In genomic region chr17:45315583-45316270, GRCh38 we compare ENCODE assay signal across 9 cellular contexts. TPM values are rescaled to one million over a fixed set of nuclear protein-coding genes. Genes with fewer than 3 reads are reported as not detected.
DNase-seq lines count a peak whose midpoint lies in the region; ATAC-seq and TF ChIP-seq lines count a peak whose summit lies in the region.
"Had no signal": no experiment of that assay in that cellular context is flagged by ENCODE, and none has a peak within 500 bp of the region (broad histone marks: within the 10 kb centered on the region; RNA-seq: fewer than 3 reads in every experiment).

No MANE protein-coding gene starts in this region.

- H3K4me3 Mint-ChIP-seq in HFFc6: peak overlapping the region; percentile 93

- H3K9me3 ChIP-seq in gastroesophageal sphincter: no peaks in the 10 kb centered on the region

- DNase-seq in HFFc6: no peak
- no peak for DNase-seq in GF-D8 (lab: John Stamatoyannopoulos, UW)
- DNase-seq in DMS79 treated with DMSO at 0.1 percent for 48 hours (lab: John Stamatoyannopoulos, UW): no peak
- DNase-seq in COLO829 (ENCODE audit: low spot score): no peak

- peak overlapping the region; percentile 79 for H3K27ac Mint-ChIP-seq in HFFc6

- no peak for TF ChIP-seq POLR2A in gastroesophageal sphincter (IDR thresholded peaks at IDR 0.05)

- peaks cover 89% of the 10 kb centered on the region for H3K4me1 Mint-ChIP-seq in HFFc6 (ENCODE audit: low read depth)

- 8 to 28% methylated on average over 3 to 4 of the region's 8 CpGs for WGBS in gastroesophageal sphincter (ENCODE audit: low coverage in 1 of 2), 2 donors

- H3K36me3 ChIP-seq in gastroesophageal sphincter: no peaks in the 10 kb centered on the region

- no peak for TF ChIP-seq CTCF in HFFc6 (IDR thresholded peaks at IDR 0.05)
- TF ChIP-seq CTCF in VCaP (conservative IDR thresholded peaks at IDR 0.05): no peak
- TF ChIP-seq CTCF in gastroesophageal sphincter (IDR thresholded peaks at IDR 0.05): no peak

- no peaks in the 10 kb centered on the region for H3K9me3 Mint-ChIP-seq in HFFc6

- H3K4me3 ChIP-seq in gastroesophageal sphincter (peak overlapping the region; percentile 54 to 82), skin epidermis (peak overlapping the region; percentile 51 to 86 (median 76))

- H3K4me1 ChIP-seq in gastroesophageal sphincter: peaks cover 19 to 80% (median 47%) of the 10 kb centered on the region in 3 donors

- no peak for TF ChIP-seq EP300 in gastroesophageal sphincter (IDR thresholded peaks at IDR 0.05)

- no peaks in the 10 kb centered on the region for H3K27me3 ChIP-seq in gastroesophageal sphincter

- ATAC-seq in gastroesophageal sphincter (no peak), esophagus mucosa (no peak)

- peaks cover 15% of the 10 kb centered on the region for H3K36me3 Mint-ChIP-seq in HFFc6 (ENCODE audit: low read depth)

- H3K27ac ChIP-seq in VCaP (peak overlapping the region; percentile 91), gastroesophageal sphincter (peak overlapping the region; percentile 60 to 98 (median 96)), skin epidermis (peak overlapping the region; percentile 84 to 98 (median 93))

- no peaks in the 10 kb centered on the region; the same call in 1 of the 2 replicates for H3K27me3 Mint-ChIP-seq in HFFc6 (ENCODE audit: insufficient read depth)

RNA-seq across cellular contexts. Expression of gene MAP3K14, which starts 1.1 kb away (rescaled TPM):
- total RNA-seq in HFFc6 (2021; fragmentation: NEBNext Ultra II Directional; extraction: Animal tissue kit (Norgen Biotek cat#: 25700)): 1 to 10 TPM; 5.6 to 8.8 (median 6.6) TPM
- 10 to 100 TPM in 3 of 4 donors, 1 to 10 TPM in 1; 8.5 to 17.5 (median 13.5) TPM for total RNA-seq in gastroesophageal sphincter
- total RNA-seq in esophagus mucosa: 6.3 TPM

RNA-seq across cellular contexts. Expression of gene SPATA32, which starts 53.8 kb away (rescaled TPM):
- under 1 TPM in 1 of 6 experiments, not detected in 5; 0.11 TPM for total RNA-seq in HFFc6 (2021; fragmentation: NEBNext Ultra II Directional; extraction: Animal tissue kit (Norgen Biotek cat#: 25700))
- total RNA-seq in gastroesophageal sphincter (not detected), esophagus mucosa (0.24 TPM)
- total RNA-seq: RPMI7951 had no signal
